27 cellular contexts compared by ENCODE assay signal in the genomic region with DNA sequence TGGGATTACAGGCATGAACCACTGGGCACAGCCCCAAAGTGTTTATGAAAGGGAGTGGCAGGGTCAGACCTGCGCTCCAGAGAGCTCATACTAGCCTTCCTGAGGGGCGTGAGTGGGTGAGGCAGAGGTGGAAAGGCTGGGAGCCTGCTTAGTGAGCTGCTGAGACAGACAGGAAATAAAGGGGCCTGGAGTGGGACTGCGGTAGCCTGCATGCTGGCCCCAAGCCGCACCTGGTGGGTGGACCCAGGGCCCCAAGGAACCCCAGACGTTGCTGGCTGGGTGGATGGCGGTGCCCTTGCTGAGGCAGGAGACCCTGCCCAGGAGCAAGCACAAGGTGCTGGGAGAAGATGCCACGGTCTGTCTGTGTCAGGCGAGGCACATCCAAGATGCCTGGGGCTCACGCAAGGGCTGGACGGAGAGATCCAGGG.
DNase-seq lines count a peak whose midpoint lies in the region; ATAC-seq and TF ChIP-seq lines count a peak whose summit lies in the region.
"Had no signal": no experiment of that assay in that cellular context is flagged by ENCODE, and none has a peak within 500 bp of the region (broad histone marks: within the 10 kb centered on the region; RNA-seq: fewer than 3 reads in every experiment).

No MANE protein-coding gene starts in this region.

- H3K23ac ChIP-seq in mesendoderm (ENCODE audit: low read length), result no peak overlapping the region

- no peak overlapping the region for H2BK120ac ChIP-seq in mesendoderm (ENCODE audit: low read depth, low read length)

- H2AK5ac ChIP-seq in mesendoderm (ENCODE audit: low read length), result no peak overlapping the region

- no peak overlapping the region for H3K4me2 ChIP-seq in mesendoderm (ENCODE audit: low read length)
- H3K4me2 ChIP-seq: GM23338 had no signal

- no peak for TF ChIP-seq POLR2A in gastrocnemius medialis (IDR thresholded peaks at IDR 0.05)

- no peak overlapping the region for H3K18ac ChIP-seq in mesendoderm (ENCODE audit: low read length)

- no peaks in the 10 kb centered on the region for H3K4me1 ChIP-seq in mesendoderm (ENCODE audit: control insufficient read depth, low read depth, low read length)
- H3K4me1 ChIP-seq in gastrocnemius medialis, result peaks cover 47 to 52% of the 10 kb centered on the region in 2 donors
- H3K4me1 ChIP-seq: ascending aorta, tibial artery had no signal

- no CpG with 5 or more reads among the region's 10 CpGs for WGBS in mesendoderm (ENCODE audit: extremely low coverage, insufficient coverage, low lambda C conversion rate)

- intact Hi-C loops in gastrocnemius medialis (cut with DNase I; ENCODE audit: low total_unique reads), result loop anchor here (5.0 to 10.0 kb wide), 2 partner anchors 46 to 308 kb away; no protein-coding TSS in a partner anchor

- no peak overlapping the region for H2BK15ac ChIP-seq in mesendoderm (replicated peaks; ENCODE audit: low read depth)

- no peaks in the 10 kb centered on the region for H3K36me3 ChIP-seq in mesendoderm (ENCODE audit: control insufficient read depth, insufficient read depth, low read length)
- no peaks in the 10 kb centered on the region for H3K36me3 ChIP-seq in gastrocnemius medialis
- H3K36me3 ChIP-seq: ascending aorta, esophagus muscularis mucosa, heart right ventricle, neutrophil, sigmoid colon, tibial artery had no signal

- no peak overlapping the region for H4K5ac ChIP-seq in mesendoderm (ENCODE audit: low read length)

- no peak for TF ChIP-seq CTCF in gastrocnemius medialis (IDR thresholded peaks at IDR 0.05 in 4 of 5, conservative IDR thresholded peaks at IDR 0.05 in 1 of 5)

- in situ Hi-C loops in gastrocnemius medialis (cut with MboI; ENCODE audit: low sequenced_read_pairs in 4 of 4), result no loop called here

- peaks cover 4% of the 10 kb centered on the region for H3K79me2 ChIP-seq in mesendoderm (ENCODE audit: control insufficient read depth, insufficient read depth, low read length)

- peak; percentile 47 for DNase-seq in LoVo (ENCODE audit: low spot score)
- peak; percentile 32 for DNase-seq in SW480 (ENCODE audit: low spot score)
- DNase-seq in mesendoderm, result no peak
- no peak for DNase-seq in gastrocnemius medialis
- DNase-seq in central memory CD4-positive, alpha-beta T cell, result no peak
- no peak for DNase-seq in activated naive CD4-positive, alpha-beta T cell (lab: John Stamatoyannopoulos, UW)
- DNase-seq in 8988T, result no peak
- DNase-seq: activated CD4-positive, CD25-positive, alpha-beta regulatory T cell; activated effector memory CD4-positive, alpha-beta T cell treated with anti-CD3 and anti-CD28 coated beads, Interleukin-2, amount 50 U/mL, for 16 hours; activated naive CD8-positive, alpha-beta T cell treated with anti-CD3 and anti-CD28 coated beads, Interleukin-2, amount 10 ng/mL, durations not matched to agents 7 days and 5 days; activated T-cell treated with anti-CD3 and anti-CD28 coated beads, Interleukin-2, amount 50 U/mL, for 24 hours; C1 segment of cervical spinal cord; DND-41; foreskin fibroblast; heart right ventricle; Kasumi-1; kidney; NCI-H2107; NCI-H446 treated with DMSO at 0.1 percent for 48 hours; sigmoid colon; stimulated activated CD4-positive, alpha-beta T cell treated with anti-CD3 and anti-CD28 coated beads, Interleukin-4, amount 100 ng/mL, for 24 hours; tibial artery had no signal

- peaks cover 12% of the 10 kb centered on the region for H3K79me1 ChIP-seq in mesendoderm (ENCODE audit: low read length)

- H3K27me3 ChIP-seq in mesendoderm (ENCODE audit: insufficient read depth, low read length, poor library complexity), result no peaks in the 10 kb centered on the region
- H3K27me3 ChIP-seq in gastrocnemius medialis, result no peaks in the 10 kb centered on the region
- H3K27me3 ChIP-seq: ascending aorta, esophagus muscularis mucosa, heart right ventricle, neutrophil, sigmoid colon, tibial artery had no signal

- H3K27ac ChIP-seq in mesendoderm (ENCODE audit: low read depth, low read length) (no peak overlapping the region), gastrocnemius medialis (peak overlapping the region; percentile 78 to 87 (median 84))
- H3K27ac ChIP-seq: ascending aorta, esophagus muscularis mucosa, heart right ventricle, neutrophil, RWPE1, sigmoid colon, tibial artery had no signal

- H2BK5ac ChIP-seq in mesendoderm (ENCODE audit: low read length), result no peak overlapping the region

- no peak overlapping the region for H3K9ac ChIP-seq in mesendoderm (ENCODE audit: low read length)

- no peaks in the 10 kb centered on the region for H3K9me3 ChIP-seq in gastrocnemius medialis
- H3K9me3 ChIP-seq: ascending aorta, esophagus muscularis mucosa, neutrophil, sigmoid colon, tibial artery had no signal

- H4K8ac ChIP-seq in mesendoderm (ENCODE audit: low read depth, low read length), result no peak overlapping the region

- H3K4ac ChIP-seq in mesendoderm (ENCODE audit: low read depth, low read length), result no peak overlapping the region

- H3K4me3 ChIP-seq in mesendoderm (ENCODE audit: low read length) (no peak overlapping the region), gastrocnemius medialis (no peak overlapping the region)
- H3K4me3 ChIP-seq: ascending aorta, esophagus muscularis mucosa, GM23338, heart right ventricle, sigmoid colon, tibial artery had no signal

- peak overlapping the region; percentile 22 for H3K56ac ChIP-seq in mesendoderm (ENCODE audit: low read length)

- ATAC-seq in gastrocnemius medialis, result no peak
- ATAC-seq: GM23338, heart right ventricle had no signal

Comparison
In these comparisons a context has a peak if more than half of its experiments do, and no peak if none do; other contexts are left out.
1. DNase-seq: peak in LoVo (single experiment) and SW480 (single experiment); none in mesendoderm (single experiment), gastrocnemius medialis (0 of 2), central memory CD4-positive, alpha-beta T cell (single experiment), activated naive CD4-positive, alpha-beta T cell (0 of 4) and 8988T (single experiment).